Comparison of ENCODE assay signal across 22 cellular contexts in genomic region chr14:92801917-92802316, GRCh38. TPM values are rescaled to one million over a fixed set of nuclear protein-coding genes. Genes with fewer than 3 reads are reported as not detected.
DNase-seq lines count a peak whose midpoint lies in the region; ATAC-seq and TF ChIP-seq lines count a peak whose summit lies in the region.
"Had no signal": no experiment of that assay in that cellular context is flagged by ENCODE, and none has a peak within 500 bp of the region (broad histone marks: within the 10 kb centered on the region; RNA-seq: fewer than 3 reads in every experiment).

No MANE protein-coding gene starts in this region.

- H3K36me3 ChIP-seq in DOHH2 (ENCODE audit: control insufficient read depth, low read length) (peaks cover 48% of the 10 kb centered on the region), A673 (ENCODE audit: insufficient read depth, low read length, poor library complexity, severe bottlenecking) (peaks cover 27% of the 10 kb centered on the region)

- H3K9me3 ChIP-seq in CD4-positive, alpha-beta T cell (ENCODE audit: control insufficient read depth, low read length), result no peaks in the 10 kb centered on the region
- H3K9me3 ChIP-seq in DOHH2 (ENCODE audit: control insufficient read depth, insufficient read depth, low read length) (no peaks in the 10 kb centered on the region), A673 (ENCODE audit: low read depth, low read length, poor library complexity, severe bottlenecking) (no peaks in the 10 kb centered on the region)
- H3K9me3 ChIP-seq: right atrium auricular region, tibial artery had no signal

- H3K27me3 Mint-ChIP-seq in CD4-positive, alpha-beta T cell, result no peaks in the 10 kb centered on the region
- H3K27me3 Mint-ChIP-seq in brain, result no peaks in the 10 kb centered on the region
- no peaks in the 10 kb centered on the region for H3K27me3 Mint-ChIP-seq in natural killer cell treated with Interleukin-12 subunit alpha and Interleukin-12 subunit beta and Interleukin-15 and Interleukin-18, amount 100 ng/mL, for 72 hours
- H3K27me3 Mint-ChIP-seq: activated CD8-positive, alpha-beta T cell treated with anti-CD3 and anti-CD28 coated beads for 36 hours; B cell had no signal

- peaks cover 83% of the 10 kb centered on the region for H3K36me3 Mint-ChIP-seq in CD4-positive, alpha-beta T cell (ENCODE audit: low read depth)
- peaks cover 81% of the 10 kb centered on the region for H3K36me3 Mint-ChIP-seq in brain
- H3K36me3 Mint-ChIP-seq in natural killer cell treated with Interleukin-12 subunit alpha and Interleukin-12 subunit beta and Interleukin-15 and Interleukin-18, amount 100 ng/mL, for 72 hours, result peaks cover 19% of the 10 kb centered on the region

- H3K4me1 Mint-ChIP-seq in CD4-positive, alpha-beta T cell (ENCODE audit: low read depth), result peaks cover 71% of the 10 kb centered on the region
- peaks cover 69% of the 10 kb centered on the region for H3K4me1 Mint-ChIP-seq in brain
- peaks cover 34 to 35% of the 10 kb centered on the region in 2 donors for H3K4me1 Mint-ChIP-seq in natural killer cell treated with Interleukin-12 subunit alpha and Interleukin-12 subunit beta and Interleukin-15 and Interleukin-18, amount 100 ng/mL, for 72 hours (ENCODE audit: low read depth in 2 of 2)

- no peaks in the 10 kb centered on the region for H3K9me3 Mint-ChIP-seq in CD4-positive, alpha-beta T cell
- H3K9me3 Mint-ChIP-seq in brain, result peaks cover 0 to 1% (median 0%) of the 10 kb centered on the region in 5 experiments
- no peaks in the 10 kb centered on the region for H3K9me3 Mint-ChIP-seq in natural killer cell treated with Interleukin-12 subunit alpha and Interleukin-12 subunit beta and Interleukin-15 and Interleukin-18, amount 100 ng/mL, for 72 hours
- H3K9me3 Mint-ChIP-seq: activated CD8-positive, alpha-beta T cell treated with anti-CD3 and anti-CD28 coated beads for 36 hours; activated T-helper 1 cell treated with anti-CD3 and anti-CD28 coated beads, Interleukin-12 subunit alpha, Interleukin-12 subunit beta, Interleukin-2, Interleukin-4 antibody, amounts not matched to agents 30 ng/mL and 10 ng/mL and 1 ng/mL, durations not matched to agents 14 hours and 24 hours and 36 hours had no signal

- H3K4me1 ChIP-seq in DOHH2 (ENCODE audit: control insufficient read depth, low read length) (peaks cover 7% of the 10 kb centered on the region), A673 (ENCODE audit: insufficient read depth, low read length, poor library complexity, severe bottlenecking) (no peaks in the 10 kb centered on the region)

- H3K27ac ChIP-seq in CD4-positive, alpha-beta T cell (ENCODE audit: low read depth, low read length), result no peak overlapping the region
- H3K27ac ChIP-seq in DOHH2 (ENCODE audit: low read depth, low read length) (no peak overlapping the region), A673 (ENCODE audit: low read depth, low read length, poor library complexity, severe bottlenecking) (no peak overlapping the region)
- H3K27ac ChIP-seq: right atrium auricular region, tibial artery, VCaP had no signal

- peaks cover 73% of the 10 kb centered on the region for H3K79me2 ChIP-seq in DOHH2 (ENCODE audit: control insufficient read depth, low read length)

- H3K4me3 ChIP-seq in DOHH2 (ENCODE audit: low read length) (no peak overlapping the region), A673 (ENCODE audit: low read depth, low read length, poor library complexity, severe bottlenecking) (no peak overlapping the region)
- H3K4me3 ChIP-seq: right atrium auricular region, tibial artery had no signal

- intact Hi-C loops in CD4-positive, alpha-beta T cell (cut with DNase I, micrococcal nuclease), result no loop called here
- intact Hi-C loops in A673 (cut with micrococcal nuclease; ENCODE audit: unreplicated experiment), result no loop called here

- no peaks in the 10 kb centered on the region for H3K27me3 ChIP-seq in CD4-positive, alpha-beta T cell (ENCODE audit: control insufficient read depth, insufficient read depth, low read length)
- no peaks in the 10 kb centered on the region for H3K27me3 ChIP-seq in DOHH2 (ENCODE audit: control insufficient read depth, low read length)
- no peaks in the 10 kb centered on the region for H3K27me3 ChIP-seq in A673 (replicated peaks; ENCODE audit: insufficient read depth, low read depth, low read length, poor library complexity)
- H3K27me3 ChIP-seq: right atrium auricular region, tibial artery had no signal

- CTCF ChIA-PET in CD4-positive, alpha-beta T cell (lab: Charles Lee), result no interaction called here
- CTCF ChIA-PET in A673 (lab: Charles Lee), result interaction anchor here (0.6 kb wide), 1 partner anchor 310 kb away, joined by 3 read pairs; no protein-coding TSS in a partner anchor

- H3F3A ChIP-seq in DOHH2 (ENCODE audit: control insufficient read depth, insufficient read depth), result no peaks in the 10 kb centered on the region

- DNase-seq in CD4-positive, alpha-beta T cell, result no peak
- DNase-seq in natural killer cell treated with Interleukin-12 subunit alpha and Interleukin-12 subunit beta and Interleukin-15 and Interleukin-18, amount 100 ng/mL, for 72 hours (ENCODE audit: low spot score), result no peak
- DNase-seq in stimulated activated naive CD4-positive, alpha-beta T cell treated with Interleukin-2 at 50 U/mL for 16 hours (lab: John Stamatoyannopoulos, UW), result no peak
- DNase-seq in A673 (ENCODE audit: low spot score), result no peak
- DNase-seq: activated CD8-positive, alpha-beta T cell treated with anti-CD3 and anti-CD28 coated beads for 36 hours; amniotic stem cell; central memory CD4-positive, alpha-beta T cell; effector CD4-positive, alpha-beta T cell; NCI-H1105; NCI-H2081; NCI-H510A; RPMI8226; stimulated activated CD4-positive, alpha-beta T cell treated with anti-CD3 and anti-CD28 coated beads, Interleukin-15, amount 100 ng/mL, for 24 hours; tibial artery had no signal

- H4K20me1 ChIP-seq in DOHH2 (ENCODE audit: control insufficient read depth, insufficient read depth, low read depth, low read length), result 0 out of 2 replicates have a peak, but pooled peaks cover 7% of the 10 kb centered on the region

- BruUV-seq in A673 (replicated peaks; lab: Mats Ljungman, UMichigan), result no TSS peak

- peak overlapping the region; percentile 52 for H3K4me3 Mint-ChIP-seq in CD4-positive, alpha-beta T cell
- peak overlapping the region in 4 of 5 experiments; percentile 48 to 74 (median 70) for H3K4me3 Mint-ChIP-seq in brain
- H3K4me3 Mint-ChIP-seq in natural killer cell treated with Interleukin-12 subunit alpha and Interleukin-12 subunit beta and Interleukin-15 and Interleukin-18, amount 100 ng/mL, for 72 hours, result peak overlapping the region; percentile 13
- H3K4me3 Mint-ChIP-seq: activated T-helper 1 cell treated with anti-CD3 and anti-CD28 coated beads, Interleukin-12 subunit alpha, Interleukin-12 subunit beta, Interleukin-2, Interleukin-4 antibody, amounts not matched to agents 30 ng/mL and 10 ng/mL and 1 ng/mL, durations not matched to agents 14 hours and 24 hours and 36 hours; B cell had no signal

- TF ChIP-seq CTCF in CD4-positive, alpha-beta T cell (IDR thresholded peaks at IDR 0.05), result no peak
- TF ChIP-seq CTCF in DOHH2 (IDR thresholded peaks at IDR 0.05; ENCODE audit: low read depth, low read length, poor library complexity, severe bottlenecking), result no peak
- TF ChIP-seq CTCF in brain (conservative IDR thresholded peaks at IDR 0.05), result no peak
- TF ChIP-seq CTCF in A673 (conservative IDR thresholded peaks at IDR 0.05; ENCODE audit: low read depth, low read length), result no peak

- POLR2A ChIA-PET in CD4-positive, alpha-beta T cell (lab: Charles Lee), result interaction anchor here (0.6 kb wide), 1 partner anchor 795 kb away, joined by 3 read pairs; no protein-coding TSS in a partner anchor
- POLR2A ChIA-PET in A673 (lab: Charles Lee; ENCODE audit: low non-redundant PET), result no interaction called here

- ATAC-seq in CD4-positive, alpha-beta T cell (ENCODE audit: poor library complexity), result no peak
- ATAC-seq in natural killer cell treated with Interleukin-12 subunit alpha and Interleukin-12 subunit beta and Interleukin-15 and Interleukin-18, amount 100 ng/mL, for 72 hours, result no peak
- no peak for ATAC-seq in HG02642 (IDR thresholded peaks at IDR 0.05; ENCODE audit: poor library complexity, unreplicated experiment)
- ATAC-seq: activated CD8-positive, alpha-beta T cell treated with anti-CD3 and anti-CD28 coated beads for 36 hours; left lobe of liver had no signal

- H3K27ac Mint-ChIP-seq in CD4-positive, alpha-beta T cell, result peak overlapping the region; percentile 5
- no peak overlapping the region for H3K27ac Mint-ChIP-seq in brain
- peak overlapping the region in 1 of 2 donors; percentile 6 for H3K27ac Mint-ChIP-seq in natural killer cell treated with Interleukin-12 subunit alpha and Interleukin-12 subunit beta and Interleukin-15 and Interleukin-18, amount 100 ng/mL, for 72 hours
- H3K27ac Mint-ChIP-seq: activated CD8-positive, alpha-beta T cell treated with anti-CD3 and anti-CD28 coated beads for 36 hours; B cell had no signal

- H3K9me2 ChIP-seq in DOHH2 (replicated peaks; ENCODE audit: control insufficient read depth, low read length), result no peaks in the 10 kb centered on the region

- H3K4me2 ChIP-seq in DOHH2 (ENCODE audit: low read length), result 0 out of 2 replicates have a peak overlapping the region, but pooled peaks have one; percentile 14

RNA-seq across cellular contexts. Expression of gene GOLGA5, which starts 7.8 kb away (rescaled TPM):
- total RNA-seq in CD4-positive, alpha-beta T cell, result 1 to 10 TPM; 5.2 to 6.8 TPM
- 25.2 TPM for polyA plus RNA-seq in brain (ENCODE audit: insufficient read depth, low read depth, low replicate concordance)
- total RNA-seq in natural killer cell treated with Interleukin-12 subunit alpha and Interleukin-12 subunit beta and Interleukin-15 and Interleukin-18, amount 100 ng/mL, for 72 hours, result 10 to 100 TPM; 21.0 to 24.2 TPM
- total RNA-seq in A673 (2021), result 21.3 and 24.4 TPM in 2 replicates

RNA-seq across cellular contexts. Expression of gene LGMN, which starts 53.5 kb away (rescaled TPM):
- total RNA-seq in CD4-positive, alpha-beta T cell, result 1 to 10 TPM; 4.5 to 4.9 TPM
- polyA plus RNA-seq in brain (ENCODE audit: insufficient read depth, low read depth, low replicate concordance), result 77.1 TPM
- not detected for total RNA-seq in natural killer cell treated with Interleukin-12 subunit alpha and Interleukin-12 subunit beta and Interleukin-15 and Interleukin-18, amount 100 ng/mL, for 72 hours
- total RNA-seq in A673 (2021), result 34.6 and 39.8 TPM in 2 replicates

Comparison
In these comparisons a context has a peak if more than half of its experiments do, and no peak if none do; other contexts are left out.
1. H3K4me3 Mint-ChIP-seq: peak in every context shown above with its lines; median percentile 70 in brain; 52 in CD4-positive, alpha-beta T cell; 13 in natural killer cell treated with Interleukin-12 subunit alpha and Interleukin-12 subunit beta and Interleukin-15 and Interleukin-18, amount 100 ng/mL, for 72 hours.
2. RNA of gene LGMN, which starts 53.5 kb away (total RNA-seq): 34.6 to 39.8 TPM in A673 and 4.5 to 4.9 TPM in CD4-positive, alpha-beta T cell; not detected in natural killer cell treated with Interleukin-12 subunit alpha and Interleukin-12 subunit beta and Interleukin-15 and Interleukin-18, amount 100 ng/mL, for 72 hours; every median in the first group is over 4 times any median in the second.